In genomic region chr18:5295981-5296705, GRCh38 we compare ENCODE assay signal across 8 cellular contexts. TPM values are rescaled to one million over a fixed set of nuclear protein-coding genes. Genes with fewer than 3 reads are reported as not detected.
DNase-seq lines count a peak whose midpoint lies in the region; ATAC-seq, FAIRE-seq and TF ChIP-seq lines count a peak whose summit lies in the region.

No MANE protein-coding gene starts in this region.

- FAIRE-seq in keratinocyte (lab: Jason Lieb, UNC): no peak

- in situ Hi-C loops in GM18951 (cut with MboI; ENCODE audit: low sequenced_read_pairs, unreplicated experiment): loop anchor here (10.0 kb wide), 1 partner anchor 61 kb away; no protein-coding TSS in a partner anchor

- peak; percentile 80 for TF ChIP-seq POLR2A in GM18951 (IDR thresholded peaks at IDR 0.05; ENCODE audit: extremely low read depth, insufficient read depth, insufficient read length)

- H3K9me3 ChIP-seq in keratinocyte (ENCODE audit: control insufficient read depth, low read depth, low read length): no peaks in the 10 kb centered on the region

- H2AFZ ChIP-seq in keratinocyte (ENCODE audit: control insufficient read depth, low read length): peak overlapping the region; percentile 97

- TF ChIP-seq CTCF in keratinocyte (optimal IDR thresholded peaks at IDR 0.05 in 1 of 3, IDR thresholded peaks at IDR 0.05 in 1 of 3, conservative IDR thresholded peaks at IDR 0.05 in 1 of 3; ENCODE audit: extremely low read depth in 1 of 3, insufficient read depth in 2 of 3, low read length in 3 of 3): no peak

- H3K9me1 ChIP-seq in keratinocyte (ENCODE audit: control insufficient read depth, extremely low read depth, insufficient read depth, low read length): no peaks in the 10 kb centered on the region

- peaks cover 7% of the 10 kb centered on the region for H3K27me3 ChIP-seq in keratinocyte (ENCODE audit: control insufficient read depth, extremely low read depth, insufficient read depth, low read length)

- peak overlapping the region; percentile 62 to 84 (median 78) for H3K4me3 ChIP-seq in keratinocyte (ENCODE audit: control insufficient read depth in 2 of 3, extremely low read depth in 1 of 3, insufficient read depth in 2 of 3, low read depth in 1 of 3, low read length in 3 of 3)

- H3K36me3 ChIP-seq in keratinocyte (ENCODE audit: control insufficient read depth in 2 of 2, extremely low read depth in 1 of 2, insufficient read depth in 2 of 2, low read length in 2 of 2): peaks cover 4 to 7% of the 10 kb centered on the region in 2 experiments

- peak overlapping the region; percentile 86 for H3K4me2 ChIP-seq in keratinocyte (ENCODE audit: control insufficient read depth, extremely low read depth, insufficient read depth, low read depth, low read length)

- dilution Hi-C loops in keratinocyte (cut with MboI; ENCODE audit: extremely low pct_ligation_motif_present, low sequenced_read_pairs): no loop called here

- no peaks in the 10 kb centered on the region for H4K20me1 ChIP-seq in keratinocyte (ENCODE audit: control insufficient read depth, extremely low read depth, insufficient read depth, low read length)

- peak; percentile 97 for DNase-seq in AG08396 (ENCODE audit: low spot score)
- DNase-seq in NCI-H2227 treated with DMSO at 0.1 percent for 48 hours (lab: John Stamatoyannopoulos, UW): peak; percentile 89
- DNase-seq in activated CD4-positive, CD25-positive, alpha-beta regulatory T cell treated with anti-CD3 and anti-CD28 coated beads, Interleukin-2, amount 50 U/mL, for 16 hours (ENCODE audit: low read depth, low spot score): peak; percentile 88
- DNase-seq in cerebellar cortex (ENCODE audit: low spot score): peak; percentile 91
- peak; percentile 50 for DNase-seq in keratinocyte (ENCODE audit: low read depth, low spot score)
- peak; percentile 88 to 91 (median 89) for DNase-seq in stimulated activated CD4-positive, alpha-beta T cell treated with anti-CD3 and anti-CD28 coated beads, Interleukin-12 subunit alpha, Interleukin-12 subunit beta, amount 100 ng/mL, for 48 hours (ENCODE audit: low read depth in 2 of 3, low spot score in 1 of 3)

- H3K4me1 ChIP-seq in keratinocyte (ENCODE audit: control insufficient read depth, extremely low read depth, insufficient read depth, low read length): peaks cover 3% of the 10 kb centered on the region

- peak; percentile 68 for ATAC-seq in HG03175 (IDR thresholded peaks at IDR 0.05; ENCODE audit: unreplicated experiment)

- H3K27ac ChIP-seq in keratinocyte (ENCODE audit: control insufficient read depth, insufficient read depth, low read length): peak overlapping the region; percentile 68

- no peaks in the 10 kb centered on the region for H3K79me2 ChIP-seq in keratinocyte (ENCODE audit: control insufficient read depth, insufficient read depth, low read length)

- H3K9ac ChIP-seq in keratinocyte (ENCODE audit: control insufficient read depth, extremely low read depth, insufficient read depth, low read length): peak overlapping the region; percentile 78

RNA-seq across cellular contexts. Expression of gene ZBTB14, which starts 0.6 kb away (rescaled TPM):
- polyA plus RNA-seq in keratinocyte: 5.4 to 9.1 TPM (median 6.8 TPM) in 3 replicates
- polyA plus RNA-seq in keratinocyte (2011; ENCODE audit: low read depth): 3.9 TPM
- 3.5 and 5.6 TPM in 2 replicates for polyA plus RNA-seq in keratinocyte (2011; cell fraction: cytosol; rRNA removed)
- 8.2 and 11.7 TPM in 2 replicates for polyA plus RNA-seq in keratinocyte (2011; cell fraction: nucleus; rRNA removed)
- 3.2 and 3.9 TPM in 2 replicates for polyA plus RNA-seq in keratinocyte (2012; ENCODE audit: low replicate concordance)
- polyA minus RNA-seq in keratinocyte: 1.6 to 5.7 TPM (median 3.1 TPM) in 3 replicates
- 3.5 TPM for polyA minus RNA-seq in keratinocyte (2011; cell fraction: cytosol; rRNA and poly(A)+ RNA removed)
- polyA minus RNA-seq in keratinocyte (2011; cell fraction: nucleus; rRNA and poly(A)+ RNA removed): 3.0 and 5.2 TPM in 2 replicates

Comparison
In these comparisons a context has a peak if more than half of its experiments do, and no peak if none do; other contexts are left out.
1. Peak in every context shown above with its lines: DNase-seq, ATAC-seq, H3K4me3 ChIP-seq and H3K27ac ChIP-seq.